In the genomic region with DNA sequence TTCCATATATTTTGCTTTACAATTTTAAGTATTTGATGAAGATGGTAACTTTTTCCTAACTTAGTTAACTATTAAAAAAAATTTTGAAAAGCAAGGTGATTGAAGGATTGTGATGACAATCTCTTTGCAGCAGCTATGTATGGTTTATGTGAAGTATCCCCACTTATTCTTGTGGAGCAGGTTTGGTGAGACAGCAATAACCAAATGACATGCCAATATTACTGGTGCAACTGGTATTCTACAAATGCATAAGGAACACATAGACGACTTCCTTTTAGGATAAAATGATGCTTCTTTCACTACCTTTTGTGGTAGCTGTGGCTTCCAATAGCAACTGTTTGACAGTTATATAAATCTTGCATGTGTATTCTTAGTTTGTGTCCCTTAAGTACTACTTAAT, we compare ENCODE assay signal across 22 cellular contexts.
DNase-seq lines count a peak whose midpoint lies in the region; ATAC-seq, FAIRE-seq and TF ChIP-seq lines count a peak whose summit lies in the region.
"Had no signal": no experiment of that assay in that cellular context is flagged by ENCODE, and none has a peak within 500 bp of the region (broad histone marks: within the 10 kb centered on the region; RNA-seq: fewer than 3 reads in every experiment).

No MANE protein-coding gene starts in this region.

- peak; percentile 36 for DNase-seq in DMS53 (lab: John Stamatoyannopoulos, UW)
- no peak for DNase-seq in DMS53 treated with DMSO at 0.1 percent for 48 hours (lab: John Stamatoyannopoulos, UW; ENCODE audit: unreplicated experiment)
- DNase-seq in LNCaP clone FGC (ENCODE audit: low read depth) = peak; percentile 4
- no peak for DNase-seq in GM12878 (ENCODE audit: low read depth, low spot score)
- peak; percentile 36 for DNase-seq in epithelial cell of esophagus (ENCODE audit: low read depth)
- no peak for DNase-seq in OCI-M1 (lab: John Stamatoyannopoulos, UW)
- DNase-seq in omental fat pad (ENCODE audit: low spot score) = no peak
- DNase-seq in Calu3 = no peak
- DNase-seq: AML-193; CD4-positive, alpha-beta T cell; CD8-positive, alpha-beta memory T cell; COR-L47; DMS79 treated with DMSO at 0.1 percent for 48 hours; GDM1 had no signal

- 0% methylated on average over 1 of the region's 1 CpG for WGBS in GM12878 (ENCODE audit: insufficient coverage, insufficient replicate concordance, low lambda C conversion rate, missing lambda C conversion rate)

- no peak for TF ChIP-seq RAD21 in GM12878 (IDR thresholded peaks at IDR 0.05; ENCODE audit: insufficient read depth, low read depth, low read length)

- SMC1A ChIA-PET in GM12878 (lab: Charles Lee; ENCODE audit: uncharacterized antibody, unreplicated experiment) = no interaction called here

- ATAC-seq in GM12878 = no peak; the same call in 2 of the 3 replicates
- no peak for ATAC-seq in omental fat pad (ENCODE audit: low FRiP score)
- ATAC-seq: A549 had no signal

- no peaks in the 10 kb centered on the region for H3K9me3 ChIP-seq in GM12878 (replicated peaks; ENCODE audit: control insufficient read depth, insufficient read depth, low read length)
- H3K9me3 ChIP-seq: A549; BLaER1 treated with 17β-estradiol and CSF1 and Interleukin-3, amounts not matched to agents 10 nM and 100 nM had no signal

- TF ChIP-seq CTCF in LNCaP clone FGC (IDR thresholded peaks at IDR 0.05; ENCODE audit: control insufficient read depth, extremely low read depth, insufficient read depth) = no peak
- TF ChIP-seq CTCF in GM12878 (IDR thresholded peaks at IDR 0.05 in 2 of 3, conservative IDR thresholded peaks at IDR 0.05 in 1 of 3; ENCODE audit: control insufficient read depth in 2 of 3, extremely low read depth in 1 of 3, insufficient read depth in 1 of 3, low read depth in 3 of 3, low read length in 3 of 3) = no peak
- TF ChIP-seq CTCF in epithelial cell of esophagus (IDR thresholded peaks at IDR 0.05; ENCODE audit: insufficient read depth, low read depth, low read length, missing control alignments) = no peak
- TF ChIP-seq CTCF in omental fat pad (IDR thresholded peaks at IDR 0.05) = no peak
- TF ChIP-seq CTCF in Calu3 (IDR thresholded peaks at IDR 0.05; ENCODE audit: unreplicated experiment) = no peak

- no peaks in the 10 kb centered on the region for H3K4me1 ChIP-seq in GM12878 (ENCODE audit: control insufficient read depth, insufficient read depth, low read length)
- H3K4me1 ChIP-seq: A549; BLaER1 treated with 17β-estradiol and CSF1 and Interleukin-3, amounts not matched to agents 10 nM and 100 nM had no signal

- CTCF ChIA-PET in GM12878 (lab: Yijun Ruan, JAX) (no interaction called here), Calu3 (lab: Charles Lee) (no interaction called here)

- no peak overlapping the region for H2AFZ ChIP-seq in GM12878 (ENCODE audit: control insufficient read depth, low read depth, low read length)

- H3K4me3 ChIP-seq in LNCaP clone FGC (ENCODE audit: low read depth, low read length) (no peak overlapping the region), GM12878 (no peak overlapping the region), epithelial cell of esophagus (ENCODE audit: low read length) (no peak overlapping the region)
- H3K4me3 ChIP-seq: A549; BLaER1 treated with 17β-estradiol and CSF1 and Interleukin-3, amounts not matched to agents 10 nM and 100 nM had no signal

- H3K4me3 Mint-ChIP-seq in Calu3 (ENCODE audit: low read depth, unreplicated experiment) = no peak overlapping the region
- H3K4me3 Mint-ChIP-seq: B cell; CD4-positive, alpha-beta T cell; CD8-positive, alpha-beta memory T cell had no signal

- no peak overlapping the region for H3K27ac ChIP-seq in GM12878 (ENCODE audit: control insufficient read depth, insufficient read depth)
- H3K27ac ChIP-seq: 22Rv1; A549; BLaER1 treated with 17β-estradiol and CSF1 and Interleukin-3, amounts not matched to agents 10 nM and 100 nM; C4-2B had no signal

- H3K79me2 ChIP-seq in GM12878 (ENCODE audit: control insufficient read depth, insufficient read depth, low read length) = no peaks in the 10 kb centered on the region

- in situ Hi-C loops in GM12878 (cut with MboI) = no loop called here

- TF ChIP-seq EP300 in GM12878 (IDR thresholded peaks at IDR 0.05; ENCODE audit: borderline replicate concordance in 1 of 2, control insufficient read depth in 1 of 2, low read depth in 2 of 2, low read length in 2 of 2) = no peak

- H3K36me3 Mint-ChIP-seq in Calu3 (ENCODE audit: insufficient read depth, unreplicated experiment) = no peaks in the 10 kb centered on the region
- H3K36me3 Mint-ChIP-seq: CD8-positive, alpha-beta memory T cell had no signal

- H3K27me3 ChIP-seq in GM12878 (replicated peaks in 1 of 2; ENCODE audit: control insufficient read depth in 2 of 2, insufficient read depth in 2 of 2, low read length in 1 of 2) = no peaks in the 10 kb centered on the region
- H3K27me3 ChIP-seq: BLaER1 treated with 17β-estradiol and CSF1 and Interleukin-3, amounts not matched to agents 10 nM and 100 nM had no signal

- POLR2A ChIA-PET in GM12878 (lab: Charles Lee) = no interaction called here

- intact Hi-C loops in GM12878 (cut with micrococcal nuclease; ENCODE audit: unreplicated experiment) = no loop called here
- intact Hi-C loops in Calu3 (cut with micrococcal nuclease; ENCODE audit: unreplicated experiment) = no loop called here

- H3K36me3 ChIP-seq in GM12878 (ENCODE audit: control insufficient read depth in 2 of 2, insufficient read depth in 2 of 2, low read length in 1 of 2) = no peaks in the 10 kb centered on the region

- no TSS peak for BruUV-seq in GM12878 (replicated peaks; lab: Mats Ljungman, UMichigan)
- no TSS peak for BruUV-seq in Calu3 (replicated peaks; lab: Mats Ljungman, UMichigan)

- H3K4me2 ChIP-seq in GM12878 (ENCODE audit: control insufficient read depth, insufficient read depth) = no peak overlapping the region
- H3K4me2 ChIP-seq: A549; BLaER1 treated with 17β-estradiol and CSF1 and Interleukin-3, amounts not matched to agents 10 nM and 100 nM had no signal

- H3K27ac Mint-ChIP-seq in Calu3 (ENCODE audit: unreplicated experiment) = no peak overlapping the region
- H3K27ac Mint-ChIP-seq: B cell; CD4-positive, alpha-beta T cell; CD8-positive, alpha-beta memory T cell had no signal

- H3K9ac ChIP-seq in GM12878 (ENCODE audit: control insufficient read depth, insufficient read depth, low read length) = no peak overlapping the region
- H3K9ac ChIP-seq: BLaER1 treated with 17β-estradiol and CSF1 and Interleukin-3, amounts not matched to agents 10 nM and 100 nM had no signal

- H3K9me3 Mint-ChIP-seq in Calu3 (ENCODE audit: low read depth, unreplicated experiment) = peaks cover 3% of the 10 kb centered on the region

- no peak for TF ChIP-seq POLR2A in GM12878 (IDR thresholded peaks at IDR 0.05; ENCODE audit: low read depth, low read length)

- RAD21 ChIA-PET in GM12878 (lab: Charles Lee; ENCODE audit: unreplicated experiment) = no interaction called here

- H4K20me1 ChIP-seq in GM12878 (ENCODE audit: control insufficient read depth, insufficient read depth) = no peaks in the 10 kb centered on the region
- H4K20me1 ChIP-seq: BLaER1 treated with 17β-estradiol and CSF1 and Interleukin-3, amounts not matched to agents 10 nM and 100 nM had no signal

- no peaks in the 10 kb centered on the region for H3K4me1 Mint-ChIP-seq in Calu3 (ENCODE audit: low read depth, unreplicated experiment)
- H3K4me1 Mint-ChIP-seq: B cell; CD8-positive, alpha-beta memory T cell had no signal

- no peak for FAIRE-seq in GM12878 (lab: Jason Lieb, UNC)
- FAIRE-seq: A549, D721Med, GM12891, GM19239 had no signal

- H3K27me3 Mint-ChIP-seq in Calu3 (ENCODE audit: unreplicated experiment) = no peaks in the 10 kb centered on the region
- H3K27me3 Mint-ChIP-seq: B cell; CD4-positive, alpha-beta T cell; CD8-positive, alpha-beta memory T cell had no signal

TF ChIP-seq in GM12878, 131 proteins besides CTCF, POLR2A, EP300 and RAD21 (continues in another document):
- no peak for TF ChIP-seq RB1 (IDR thresholded peaks at IDR 0.05; ENCODE audit: borderline replicate concordance)
- TF ChIP-seq SIX5 (IDR thresholded peaks at IDR 0.05; ENCODE audit: low read depth, low read length, severe bottlenecking) = no peak
- TF ChIP-seq, protein P1, sequence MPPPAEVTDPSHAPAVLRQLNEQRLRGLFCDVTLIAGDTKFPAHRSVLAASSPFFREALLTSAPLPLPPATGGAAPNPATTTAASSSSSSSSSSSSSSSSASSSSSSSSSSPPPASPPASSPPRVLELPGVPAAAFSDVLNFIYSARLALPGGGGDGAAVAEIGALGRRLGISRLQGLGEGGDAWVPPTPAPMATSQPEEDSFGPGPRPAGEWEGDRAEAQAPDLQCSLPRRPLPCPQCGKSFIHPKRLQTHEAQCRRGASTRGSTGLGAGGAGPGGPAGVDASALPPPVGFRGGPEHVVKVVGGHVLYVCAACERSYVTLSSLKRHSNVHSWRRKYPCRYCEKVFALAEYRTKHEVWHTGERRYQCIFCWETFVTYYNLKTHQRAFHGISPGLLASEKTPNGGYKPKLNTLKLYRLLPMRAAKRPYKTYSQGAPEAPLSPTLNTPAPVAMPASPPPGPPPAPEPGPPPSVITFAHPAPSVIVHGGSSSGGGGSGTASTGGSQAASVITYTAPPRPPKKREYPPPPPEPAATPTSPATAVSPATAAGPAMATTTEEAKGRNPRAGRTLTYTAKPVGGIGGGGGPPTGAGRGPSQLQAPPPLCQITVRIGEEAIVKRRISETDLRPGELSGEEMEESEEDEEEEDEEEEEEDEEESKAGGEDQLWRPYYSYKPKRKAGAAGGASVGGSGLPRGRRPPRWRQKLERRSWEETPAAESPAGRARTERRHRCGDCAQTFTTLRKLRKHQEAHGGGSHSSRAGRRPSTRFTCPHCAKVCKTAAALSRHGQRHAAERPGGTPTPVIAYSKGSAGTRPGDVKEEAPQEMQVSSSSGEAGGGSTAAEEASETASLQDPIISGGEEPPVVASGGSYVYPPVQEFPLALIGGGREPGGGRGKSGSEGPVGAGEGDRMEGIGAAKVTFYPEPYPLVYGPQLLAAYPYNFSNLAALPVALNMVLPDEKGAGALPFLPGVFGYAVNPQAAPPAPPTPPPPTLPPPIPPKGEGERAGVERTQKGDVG (CRISPR knock-in tag; IDR thresholded peaks at IDR 0.05) = no peak
- TF ChIP-seq IRF4 (IDR thresholded peaks at IDR 0.05; ENCODE audit: low read depth, low read length) = no peak
- no peak for TF ChIP-seq BHLHE40 (IDR thresholded peaks at IDR 0.05; ENCODE audit: borderline replicate concordance in 1 of 2, low read depth in 2 of 2, low read length in 1 of 2)
- no peak for TF ChIP-seq YY1 (IDR thresholded peaks at IDR 0.05; ENCODE audit: low read depth, low read length)
- TF ChIP-seq HSF1 (IDR thresholded peaks at IDR 0.05; ENCODE audit: low read depth, low read length) = no peak

Comparison
In these comparisons a context has a peak if more than half of its experiments do, and no peak if none do; other contexts are left out.
1. DNase-seq: peak in DMS53 (single experiment), LNCaP clone FGC (single experiment) and epithelial cell of esophagus (single experiment); none in DMS53 treated with DMSO at 0.1 percent for 48 hours (single experiment), GM12878 (single experiment), OCI-M1 (single experiment), omental fat pad (single experiment) and Calu3 (single experiment).